ENCODE assay signal across 29 cellular contexts in the genomic region with DNA sequence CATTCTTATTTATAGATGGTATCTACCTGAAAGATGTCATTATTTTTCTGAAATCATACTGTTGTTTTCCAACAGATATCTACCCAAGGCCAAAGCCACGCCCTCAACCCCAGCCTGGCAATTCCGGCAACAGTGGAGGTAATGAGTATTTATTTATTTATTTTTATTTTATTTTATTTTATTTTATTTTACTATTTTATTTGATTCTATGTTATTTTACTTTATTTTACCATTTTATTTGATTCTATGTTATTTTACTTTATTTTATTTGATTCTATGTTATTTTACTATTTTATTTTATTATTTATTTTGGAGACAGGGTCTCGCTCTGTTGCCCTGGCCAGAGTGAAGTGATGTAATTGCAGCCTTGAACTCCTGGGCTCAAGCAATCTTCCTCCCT. TPM values are rescaled to one million over a fixed set of nuclear protein-coding genes. Genes with fewer than 3 reads are reported as not detected.
"Had no signal": no experiment of that assay in that cellular context is flagged by ENCODE, and none has a peak within 500 bp of the region (broad histone marks: within the 10 kb centered on the region; RNA-seq: fewer than 3 reads in every experiment).

No MANE protein-coding gene starts in this region.

- H3K27me3 Mint-ChIP-seq: stimulated activated naive CD8-positive, alpha-beta T cell treated with anti-CD3 and anti-CD28 coated beads, Interleukin-15, Interleukin-2, amounts not matched to agents 100 ng/mL and 50 ng/mL, for 24 hours; type B pancreatic cell had no signal

- ATAC-seq: stimulated activated effector memory CD8-positive, alpha-beta T cell treated with anti-CD3 and anti-CD28 coated beads, Interleukin-12 subunit alpha, Interleukin-12 subunit beta, amount 100 ng/mL, for 72 hours; stimulated activated memory B cell treated with anti-CD40 and anti-IgM and Interleukin-4, amounts not matched to agents 10 μg/mL and 1 μg/mL and 100 μg/mL, for 72 hours; stimulated activated naive B cell treated with anti-CD40 and anti-IgM and Interleukin-4, amounts not matched to agents 10 μg/mL and 1 μg/mL and 100 μg/mL, for 72 hours; stimulated activated naive CD8-positive, alpha-beta T cell treated with anti-CD3 and anti-CD28 coated beads, Interleukin-15, amount 100 ng/mL, for 72 hours; stimulated activated naive CD8-positive, alpha-beta T cell treated with anti-CD3 and anti-CD28 coated beads, Interleukin-15, Interleukin-2, amounts not matched to agents 100 U/mL and 50 U/mL, for 24 hours; upper lobe of right lung had no signal

- H3K27ac ChIP-seq: stomach, suprapubic skin, testis, thoracic aorta, thyroid gland, tibial artery, tibial nerve, transverse colon, upper lobe of left lung, upper lobe of right lung, uterus, vagina had no signal

- H3K36me3 Mint-ChIP-seq: stimulated activated effector memory CD8-positive, alpha-beta T cell treated with anti-CD3 and anti-CD28 coated beads, Interleukin-12 subunit alpha, Interleukin-12 subunit beta, amount 100 ng/mL, for 72 hours; stimulated activated memory B cell treated with anti-CD40 and anti-IgM and Interleukin-4, amounts not matched to agents 10 μg/mL and 1 μg/mL and 100 μg/mL, for 72 hours; stimulated activated naive B cell treated with anti-CD40 and anti-IgM and Interleukin-4, amounts not matched to agents 10 μg/mL and 1 μg/mL and 100 μg/mL, for 72 hours; type B pancreatic cell had no signal

- DNase-seq: stimulated activated CD4-positive, alpha-beta T cell treated with anti-CD3 and anti-CD28 coated beads, Interleukin-2, amount 100 ng/mL, for 48 hours; stimulated activated CD4-positive, alpha-beta T cell treated with anti-CD3 and anti-CD28 coated beads, Interleukin-4, amount 100 ng/mL, for 1 hour; stimulated activated CD4-positive, alpha-beta T cell treated with anti-CD3 and anti-CD28 coated beads, Interleukin-4, amount 100 ng/mL, for 24 hours; stimulated activated CD4-positive, alpha-beta T cell treated with anti-CD3 and anti-CD28 coated beads, Interleukin-4, amount 100 ng/mL, for 4 hours; stimulated activated CD8-positive, alpha-beta memory T cell treated with anti-CD3 and anti-CD28 coated beads, Interleukin-4, amount 100 ng/mL, for 48 hours; stimulated activated naive B cell treated with anti-CD40 and anti-IgM and Interleukin-4, amounts not matched to agents 10 μg/mL and 1 μg/mL and 100 μg/mL, for 72 hours; stimulated activated naive CD4-positive, alpha-beta T cell; stimulated activated naive CD4-positive, alpha-beta T cell treated with Interleukin-2 at 50 U/mL for 16 hours; stimulated activated naive CD8-positive, alpha-beta T cell treated with anti-CD3 and anti-CD28 coated beads, Interleukin-15, amount 100 ng/mL, for 72 hours; stimulated activated naive CD8-positive, alpha-beta T cell treated with anti-CD3 and anti-CD28 coated beads, Interleukin-15, Interleukin-2, amounts not matched to agents 100 U/mL and 50 U/mL, for 24 hours; stomach; substantia nigra; testis; thyroid gland; tibial artery; transverse colon; upper lobe of left lung; upper lobe of right lung; uterus had no signal

- H3K4me1 ChIP-seq: stomach, suprapubic skin, testis, thyroid gland, tibial artery, tibial nerve, transverse colon, upper lobe of left lung, upper lobe of right lung, uterus, vagina had no signal

- H3K4me3 Mint-ChIP-seq: stimulated activated effector memory CD8-positive, alpha-beta T cell treated with anti-CD3 and anti-CD28 coated beads, Interleukin-12 subunit alpha, Interleukin-12 subunit beta, amount 100 ng/mL, for 72 hours; stimulated activated memory B cell treated with anti-CD40 and anti-IgM and Interleukin-4, amounts not matched to agents 10 μg/mL and 1 μg/mL and 100 μg/mL, for 72 hours; stimulated activated naive B cell treated with anti-CD40 and anti-IgM and Interleukin-4, amounts not matched to agents 10 μg/mL and 1 μg/mL and 100 μg/mL, for 72 hours; stimulated activated naive CD8-positive, alpha-beta T cell treated with anti-CD3 and anti-CD28 coated beads, Interleukin-15, amount 100 ng/mL, for 72 hours; stimulated activated naive CD8-positive, alpha-beta T cell treated with anti-CD3 and anti-CD28 coated beads, Interleukin-15, Interleukin-2, amounts not matched to agents 100 ng/mL and 50 ng/mL, for 24 hours; type B pancreatic cell had no signal

- H3K4me3 ChIP-seq: stomach, suprapubic skin, testis, thoracic aorta, thyroid gland, tibial artery, tibial nerve, transverse colon, upper lobe of left lung, upper lobe of right lung, uterus, vagina had no signal

- H3K9me3 ChIP-seq: stomach, suprapubic skin, testis, thoracic aorta, thyroid gland, tibial artery, tibial nerve, transverse colon, upper lobe of left lung, upper lobe of right lung, uterus, vagina had no signal

- H3K4me1 Mint-ChIP-seq: stimulated activated effector memory CD8-positive, alpha-beta T cell treated with anti-CD3 and anti-CD28 coated beads, Interleukin-12 subunit alpha, Interleukin-12 subunit beta, amount 100 ng/mL, for 72 hours; stimulated activated memory B cell treated with anti-CD40 and anti-IgM and Interleukin-4, amounts not matched to agents 10 μg/mL and 1 μg/mL and 100 μg/mL, for 72 hours; stimulated activated naive CD8-positive, alpha-beta T cell treated with anti-CD3 and anti-CD28 coated beads, Interleukin-15, amount 100 ng/mL, for 72 hours had no signal

- H3K36me3 ChIP-seq: stomach, suprapubic skin, thoracic aorta, thyroid gland, tibial artery, tibial nerve, transverse colon, upper lobe of left lung, upper lobe of right lung, uterus, vagina had no signal

- FAIRE-seq: urothelium cell line had no signal

- H3K9me3 Mint-ChIP-seq: stimulated activated effector memory CD8-positive, alpha-beta T cell treated with anti-CD3 and anti-CD28 coated beads, Interleukin-12 subunit alpha, Interleukin-12 subunit beta, amount 100 ng/mL, for 72 hours; stimulated activated memory B cell treated with anti-CD40 and anti-IgM and Interleukin-4, amounts not matched to agents 10 μg/mL and 1 μg/mL and 100 μg/mL, for 72 hours; stimulated activated naive B cell treated with anti-CD40 and anti-IgM and Interleukin-4, amounts not matched to agents 10 μg/mL and 1 μg/mL and 100 μg/mL, for 72 hours; stimulated activated naive CD8-positive, alpha-beta T cell treated with anti-CD3 and anti-CD28 coated beads, Interleukin-15, amount 100 ng/mL, for 72 hours; stimulated activated naive CD8-positive, alpha-beta T cell treated with anti-CD3 and anti-CD28 coated beads, Interleukin-15, Interleukin-2, amounts not matched to agents 100 ng/mL and 50 ng/mL, for 24 hours; type B pancreatic cell had no signal

- H3K27me3 ChIP-seq: stomach, suprapubic skin, testis, thyroid gland, tibial artery, tibial nerve, transverse colon, upper lobe of left lung, upper lobe of right lung, uterus, vagina had no signal

- H3K27ac Mint-ChIP-seq: stimulated activated effector memory CD8-positive, alpha-beta T cell treated with anti-CD3 and anti-CD28 coated beads, Interleukin-12 subunit alpha, Interleukin-12 subunit beta, amount 100 ng/mL, for 72 hours; stimulated activated memory B cell treated with anti-CD40 and anti-IgM and Interleukin-4, amounts not matched to agents 10 μg/mL and 1 μg/mL and 100 μg/mL, for 72 hours; stimulated activated naive B cell treated with anti-CD40 and anti-IgM and Interleukin-4, amounts not matched to agents 10 μg/mL and 1 μg/mL and 100 μg/mL, for 72 hours; stimulated activated naive CD8-positive, alpha-beta T cell treated with anti-CD3 and anti-CD28 coated beads, Interleukin-15, amount 100 ng/mL, for 72 hours; stimulated activated naive CD8-positive, alpha-beta T cell treated with anti-CD3 and anti-CD28 coated beads, Interleukin-15, Interleukin-2, amounts not matched to agents 100 ng/mL and 50 ng/mL, for 24 hours; type B pancreatic cell had no signal

RNA-seq across cellular contexts. Expression of gene XG, which starts 37.7 kb away (rescaled TPM):
- total RNA-seq: stomach, temporal lobe had no signal
